8 cellular contexts compared by ENCODE assay signal in genomic region chr22:32723632-32724031, GRCh38.
DNase-seq lines count a peak whose midpoint lies in the region; ATAC-seq lines count a peak whose summit lies in the region.

No MANE protein-coding gene starts in this region.

- H3K36me3 Mint-ChIP-seq in central memory CD8-positive, alpha-beta T cell (ENCODE audit: insufficient read depth), result no peaks in the 10 kb centered on the region

- H3K4me3 ChIP-seq in muscle layer of duodenum (ENCODE audit: low read depth in 1 of 2, low read length in 2 of 2), result no peak overlapping the region

- peak overlapping the region; percentile 46 for H3K27ac ChIP-seq in muscle layer of duodenum (ENCODE audit: low read length)

- ATAC-seq in HG02970 (IDR thresholded peaks at IDR 0.05; ENCODE audit: low FRiP score, unreplicated experiment) (peak; percentile 87), GM21360 (IDR thresholded peaks at IDR 0.05; ENCODE audit: unreplicated experiment) (no peak)
- peak; percentile 46 for ATAC-seq in central memory CD8-positive, alpha-beta T cell (replicated peaks; ENCODE audit: extremely low read depth, poor library complexity, severe bottlenecking)
- ATAC-seq in stimulated activated naive CD8-positive, alpha-beta T cell treated with anti-CD3 and anti-CD28 coated beads, Interleukin-15, amount 100 ng/mL, for 72 hours, result peak; percentile 98

- H3K4me1 ChIP-seq in muscle layer of duodenum (ENCODE audit: control insufficient read depth in 1 of 2, insufficient read depth in 2 of 2, low read length in 2 of 2), result peaks cover 5 to 7% of the 10 kb centered on the region in 2 donors

- no peaks in the 10 kb centered on the region for H3K36me3 ChIP-seq in muscle layer of duodenum (ENCODE audit: control insufficient read depth in 1 of 2, insufficient read depth in 2 of 2, low read length in 2 of 2)

- no peaks in the 10 kb centered on the region for H3K27me3 ChIP-seq in muscle layer of duodenum (ENCODE audit: low read depth, low read length)

- H3K9me3 Mint-ChIP-seq in central memory CD8-positive, alpha-beta T cell, result no peaks in the 10 kb centered on the region
- peaks cover 0 to 18% of the 10 kb centered on the region in 2 donors for H3K9me3 Mint-ChIP-seq in stimulated activated naive CD8-positive, alpha-beta T cell treated with anti-CD3 and anti-CD28 coated beads, Interleukin-15, amount 100 ng/mL, for 72 hours

- peaks cover 4% of the 10 kb centered on the region for H3K27me3 Mint-ChIP-seq in central memory CD8-positive, alpha-beta T cell
- peaks cover 18% of the 10 kb centered on the region for H3K27me3 Mint-ChIP-seq in stimulated activated naive CD8-positive, alpha-beta T cell treated with anti-CD3 and anti-CD28 coated beads, Interleukin-15, amount 100 ng/mL, for 72 hours

- DNase-seq in AML-193 (lab: John Stamatoyannopoulos, UW) (peak; percentile 94 to 95), T1000 (lab: John Stamatoyannopoulos, UW) (peak; percentile 70), DMS 273 (lab: John Stamatoyannopoulos, UW; ENCODE audit: unreplicated experiment) (no peak)
- no peak for DNase-seq in central memory CD8-positive, alpha-beta T cell (ENCODE audit: low spot score in 2 of 2)
- peak; percentile 34 to 69 for DNase-seq in stimulated activated naive CD8-positive, alpha-beta T cell treated with anti-CD3 and anti-CD28 coated beads, Interleukin-15, amount 100 ng/mL, for 72 hours

- H3K27ac Mint-ChIP-seq in central memory CD8-positive, alpha-beta T cell (ENCODE audit: low read depth), result peak overlapping the region; percentile 10
- H3K27ac Mint-ChIP-seq in stimulated activated naive CD8-positive, alpha-beta T cell treated with anti-CD3 and anti-CD28 coated beads, Interleukin-15, amount 100 ng/mL, for 72 hours, result peak overlapping the region; percentile 76 to 81

- H3K4me1 Mint-ChIP-seq in central memory CD8-positive, alpha-beta T cell, result peaks cover 16% of the 10 kb centered on the region
- H3K4me1 Mint-ChIP-seq in stimulated activated naive CD8-positive, alpha-beta T cell treated with anti-CD3 and anti-CD28 coated beads, Interleukin-15, amount 100 ng/mL, for 72 hours, result peaks cover 41% of the 10 kb centered on the region

- H3K4me3 Mint-ChIP-seq in central memory CD8-positive, alpha-beta T cell, result peak overlapping the region; percentile 17
- peak overlapping the region; percentile 33 to 36 for H3K4me3 Mint-ChIP-seq in stimulated activated naive CD8-positive, alpha-beta T cell treated with anti-CD3 and anti-CD28 coated beads, Interleukin-15, amount 100 ng/mL, for 72 hours

- H3K9me3 ChIP-seq in muscle layer of duodenum (ENCODE audit: control insufficient read depth in 1 of 2, low read length in 2 of 2), result no peaks in the 10 kb centered on the region

Comparison
In these comparisons a context has a peak if more than half of its experiments do, and no peak if none do; other contexts are left out.
1. DNase-seq: peak in AML-193 (2 of 2), T1000 (single experiment) and stimulated activated naive CD8-positive, alpha-beta T cell treated with anti-CD3 and anti-CD28 coated beads, Interleukin-15, amount 100 ng/mL, for 72 hours (2 of 2); none in central memory CD8-positive, alpha-beta T cell (0 of 2) and DMS 273 (single experiment).